Comparison of ENCODE assay signal across 16 cellular contexts in genomic region chr11:8905528-8906165, GRCh38. TPM values are rescaled to one million over a fixed set of nuclear protein-coding genes. Genes with fewer than 3 reads are reported as not detected.
DNase-seq lines count a peak whose midpoint lies in the region; ATAC-seq and TF ChIP-seq lines count a peak whose summit lies in the region.
"Had no signal": no experiment of that assay in that cellular context is flagged by ENCODE, and none has a peak within 500 bp of the region (broad histone marks: within the 10 kb centered on the region; RNA-seq: fewer than 3 reads in every experiment).

No MANE protein-coding gene starts in this region.

- H3K9me3 ChIP-seq in A673 (ENCODE audit: low read depth, low read length, poor library complexity, severe bottlenecking) (no peaks in the 10 kb centered on the region), spleen (peaks cover 0 to 13% (median 3%) of the 10 kb centered on the region in 8 donors)
- H3K9me3 ChIP-seq: upper lobe of left lung had no signal

- POLR2A ChIA-PET in A673 (lab: Charles Lee; ENCODE audit: low non-redundant PET) = no interaction called here

- CTCF ChIA-PET in A673 (lab: Charles Lee) = no interaction called here

- intact Hi-C loops in A673 (cut with micrococcal nuclease; ENCODE audit: unreplicated experiment) (no loop called here), spleen (cut with DNase I; ENCODE audit: low total_unique reads) (no loop called here)

- H3K4me3 ChIP-seq in A673 (ENCODE audit: low read depth, low read length, poor library complexity, severe bottlenecking) (no peak overlapping the region), spleen (no peak overlapping the region)
- H3K4me3 ChIP-seq: lung, upper lobe of left lung had no signal

- H3K4me1 ChIP-seq in A673 (ENCODE audit: insufficient read depth, low read length, poor library complexity, severe bottlenecking) (peaks cover 6% of the 10 kb centered on the region), foreskin keratinocyte (peaks cover 27% of the 10 kb centered on the region), spleen (peaks cover 0 to 40% (median 12%) of the 10 kb centered on the region in 6 donors)

- no peak overlapping the region for H3K27ac ChIP-seq in A673 (ENCODE audit: low read depth, low read length, poor library complexity, severe bottlenecking)
- peak overlapping the region; percentile 92 for H3K27ac ChIP-seq in foreskin keratinocyte
- H3K27ac ChIP-seq in spleen = no peak overlapping the region
- H3K27ac ChIP-seq: upper lobe of left lung had no signal

- no TSS peak for BruUV-seq in A673 (replicated peaks; lab: Mats Ljungman, UMichigan)

- 73 to 94% (median 88%) methylated on average over 5 of the region's 5 CpGs for WGBS in spleen, 5 donors

- TF ChIP-seq CTCF in A673 (conservative IDR thresholded peaks at IDR 0.05; ENCODE audit: low read depth, low read length) = no peak
- no peak for TF ChIP-seq CTCF in foreskin keratinocyte (conservative IDR thresholded peaks at IDR 0.05)
- no peak for TF ChIP-seq CTCF in spleen (IDR thresholded peaks at IDR 0.05 in 8 of 11, conservative IDR thresholded peaks at IDR 0.05 in 3 of 11)

- TF ChIP-seq POLR2A in spleen (IDR thresholded peaks at IDR 0.05) = no peak

- H3K27me3 ChIP-seq in A673 (replicated peaks; ENCODE audit: insufficient read depth, low read depth, low read length, poor library complexity) (no peaks in the 10 kb centered on the region), foreskin keratinocyte (no peaks in the 10 kb centered on the region), spleen (replicated peaks in 1 of 7) (no peaks in the 10 kb centered on the region)
- H3K27me3 ChIP-seq: upper lobe of left lung had no signal

- DNase-seq in A673 (ENCODE audit: low spot score) = peak; percentile 20
- DNase-seq in HS-27A (ENCODE audit: low read depth) = peak; percentile 77
- DNase-seq in amniotic stem cell (lab: John Stamatoyannopoulos, UW) = peak; percentile 63
- peak; percentile 74 to 84 for DNase-seq in foreskin keratinocyte
- no peak for DNase-seq in spleen
- no peak for DNase-seq in putamen (ENCODE audit: low spot score)
- no peak for DNase-seq in stimulated activated CD4-positive, alpha-beta T cell treated with anti-CD3 and anti-CD28 coated beads, Interleukin-4, amount 100 ng/mL, for 24 hours
- DNase-seq: activated CD8-positive, alpha-beta memory T cell treated with anti-CD3 and anti-CD28 coated beads, Interleukin-2, amount 10 ng/mL, durations not matched to agents 7 days and 5 days; NCI-H187; NCI-H82; SHP77 treated with DMSO at 0.1 percent for 48 hours; upper lobe of left lung had no signal

- H3K36me3 ChIP-seq in A673 (ENCODE audit: insufficient read depth, low read length, poor library complexity, severe bottlenecking) (no peaks in the 10 kb centered on the region), spleen (no peaks in the 10 kb centered on the region)
- H3K36me3 ChIP-seq: upper lobe of left lung had no signal

- ATAC-seq in foreskin keratinocyte (peak; percentile 59), HG02885 (IDR thresholded peaks at IDR 0.05; ENCODE audit: poor library complexity, unreplicated experiment) (no peak)
- ATAC-seq: activated CD8-positive, alpha-beta memory T cell treated with anti-CD3 and anti-CD28 coated beads, Interleukin-2, amount 10 ng/mL, durations not matched to agents 7 days and 5 days; activated naive CD4-positive, alpha-beta T cell treated with anti-CD3 and anti-CD28 coated beads, Interleukin-2, amount 50 U/mL, for 72 hours had no signal

RNA-seq across cellular contexts. Expression of gene AKIP1, which starts 5.3 kb away (rescaled TPM):
- total RNA-seq in A673 (2021) (26.7 and 28.9 TPM in 2 replicates), foreskin keratinocyte (42.4 and 44.8 TPM in 2 replicates), spleen (10 to 100 TPM; 17.7 to 33.6 (median 26.6) TPM)
- polyA plus RNA-seq in foreskin keratinocyte (50.4 and 56.5 TPM in 2 replicates), spleen (10 to 100 TPM in 2 of 3 donors, 1 to 10 TPM in 1; 9.8 to 25.3 (median 17.0) TPM)

RNA-seq across cellular contexts. Expression of gene C11orf16, which starts 27.1 kb away (rescaled TPM):
- total RNA-seq in A673 (2021) (not detected in 2 replicates), foreskin keratinocyte (not detected in 2 replicates), spleen (not detected)
- polyA plus RNA-seq in foreskin keratinocyte (not detected in 2 replicates), spleen (not detected)
- total RNA-seq: activated CD8-positive, alpha-beta memory T cell treated with anti-CD3 and anti-CD28 coated beads, Interleukin-2, amount 10 ng/mL, durations not matched to agents 7 days and 5 days; activated naive CD4-positive, alpha-beta T cell treated with anti-CD3 and anti-CD28 coated beads, Interleukin-2, amount 50 U/mL, for 72 hours; H4 had no signal

RNA-seq across cellular contexts. Expression of gene ASCL3, which starts 37.2 kb away (rescaled TPM):
- not detected in 2 replicates for total RNA-seq in A673 (2021)
- total RNA-seq in foreskin keratinocyte = not detected in 2 replicates
- polyA plus RNA-seq in foreskin keratinocyte = not detected in 2 replicates
- total RNA-seq in spleen = not detected
- not detected for polyA plus RNA-seq in spleen
- total RNA-seq: activated CD8-positive, alpha-beta memory T cell treated with anti-CD3 and anti-CD28 coated beads, Interleukin-2, amount 10 ng/mL, durations not matched to agents 7 days and 5 days; activated naive CD4-positive, alpha-beta T cell treated with anti-CD3 and anti-CD28 coated beads, Interleukin-2, amount 50 U/mL, for 72 hours; H4; lung; upper lobe of left lung had no signal
- polyA plus RNA-seq: lung had no signal

RNA-seq across cellular contexts. Expression of gene TMEM9B, which starts 58.6 kb away (rescaled TPM):
- 9.1 and 11.3 TPM in 2 replicates for total RNA-seq in A673 (2021)
- total RNA-seq in foreskin keratinocyte = 43.1 and 45.3 TPM in 2 replicates
- polyA plus RNA-seq in foreskin keratinocyte = 41.9 and 47.6 TPM in 2 replicates
- 10 to 100 TPM; 31.5 to 56.5 (median 46.0) TPM for total RNA-seq in spleen
- 10 to 100 TPM; 30.2 to 39.5 (median 34.2) TPM for polyA plus RNA-seq in spleen

Comparison
In these comparisons a context has a peak if more than half of its experiments do, and no peak if none do; other contexts are left out.
1. DNase-seq: peak in A673 (single experiment), HS-27A (single experiment), amniotic stem cell (single experiment) and foreskin keratinocyte (2 of 2); none in spleen (single experiment), putamen (single experiment) and stimulated activated CD4-positive, alpha-beta T cell treated with anti-CD3 and anti-CD28 coated beads, Interleukin-4, amount 100 ng/mL, for 24 hours (single experiment).